In genomic region chr6:12957321-12958051, GRCh38 we compare ENCODE assay signal across 8 cellular contexts.
DNase-seq lines count a peak whose midpoint lies in the region; ATAC-seq, FAIRE-seq and TF ChIP-seq lines count a peak whose summit lies in the region.

No MANE protein-coding gene starts in this region.

- 1% methylated on average over 24 of the region's 24 CpGs for WGBS in pancreas, 2 donors

- H3K27me3 ChIP-seq in Peyer's patch (no peaks in the 10 kb centered on the region), left ventricle myocardium inferior (ENCODE audit: low read depth) (no peaks in the 10 kb centered on the region), pancreas (no peaks in the 10 kb centered on the region)

- H3K27ac ChIP-seq in Peyer's patch (peak overlapping the region; percentile 1 to 69 (median 56)), left ventricle myocardium inferior (replicated peaks) (peak overlapping the region; percentile 90), pancreas (peak overlapping the region; percentile 8 to 79 (median 66))

- H3K36me3 ChIP-seq in Peyer's patch (no peaks in the 10 kb centered on the region), left ventricle myocardium inferior (no peaks in the 10 kb centered on the region), pancreas (no peaks in the 10 kb centered on the region)

- H3K4me1 ChIP-seq in Peyer's patch (no peaks in the 10 kb centered on the region), left ventricle myocardium inferior (peaks cover 68% of the 10 kb centered on the region), pancreas (peaks cover 0 to 5% (median 3%) of the 10 kb centered on the region in 3 donors)

- FAIRE-seq in pancreas (lab: Jason Lieb, UNC) = no peak

- peak; percentile 12 for DNase-seq in activated T-cell treated with anti-CD3 and anti-CD28 coated beads for 1 hour (ENCODE audit: low read depth)
- no peak for DNase-seq in activated T-cell treated with anti-CD3 and anti-CD28 coated beads for 4 hours
- DNase-seq in Peyer's patch = peak; percentile 17 to 53 (median 53)
- DNase-seq in astrocyte of the hippocampus (ENCODE audit: low read depth, low spot score) = peak; percentile 77
- peak; percentile 74 for DNase-seq in left ventricle myocardium inferior
- peak; percentile 64 to 82 (median 78) for DNase-seq in pancreas
- no peak for DNase-seq in SIG-M5 (lab: John Stamatoyannopoulos, UW)

- peak overlapping the region; percentile 31 to 68 (median 52) for H3K4me3 ChIP-seq in Peyer's patch
- H3K4me3 ChIP-seq in left ventricle myocardium inferior = peak overlapping the region; percentile 73
- peak overlapping the region; percentile 22 to 76 (median 60) for H3K4me3 ChIP-seq in pancreas

- H3K9me3 ChIP-seq in Peyer's patch (no peaks in the 10 kb centered on the region), left ventricle myocardium inferior (replicated peaks) (no peaks in the 10 kb centered on the region), pancreas (no peaks in the 10 kb centered on the region)

- peak in 1 of 6 experiments; percentile 5 for TF ChIP-seq CTCF in Peyer's patch (IDR thresholded peaks at IDR 0.05)
- TF ChIP-seq CTCF in left ventricle myocardium inferior (IDR thresholded peaks at IDR 0.05; ENCODE audit: borderline replicate concordance) = no peak
- TF ChIP-seq CTCF in pancreas (IDR thresholded peaks at IDR 0.05) = no peak

- TF ChIP-seq POLR2A in Peyer's patch (IDR thresholded peaks at IDR 0.05) = no peak

- ATAC-seq in pancreas (peak; percentile 81 to 92 (median 89)), HG03159 (IDR thresholded peaks at IDR 0.05; ENCODE audit: unreplicated experiment) (no peak)

- intact Hi-C loops in left ventricle myocardium inferior (cut with micrococcal nuclease) = no loop called here
- intact Hi-C loops in pancreas (cut with DNase I) = no loop called here

Comparison
In these comparisons a context has a peak if more than half of its experiments do, and no peak if none do; other contexts are left out.
1. DNase-seq: peak in activated T-cell treated with anti-CD3 and anti-CD28 coated beads for 1 hour (single experiment), Peyer's patch (3 of 3), astrocyte of the hippocampus (single experiment), left ventricle myocardium inferior (single experiment) and pancreas (6 of 6); none in activated T-cell treated with anti-CD3 and anti-CD28 coated beads for 4 hours (single experiment) and SIG-M5 (single experiment).
2. Peak in every context shown above with its lines, with median percentiles within 50 percentile points of each other: H3K27ac ChIP-seq and H3K4me3 ChIP-seq.